Comparison of ENCODE assay signal across 1 cellular context in genomic region chr3:157088506-157089454, GRCh38.
A peak's percentile ranks its signal among the peaks of the same experiment; 100 is the strongest.
TF ChIP-seq lines count a peak whose summit lies in the region.

No MANE protein-coding gene starts in this region.

TF ChIP-seq in HepG2, 621 proteins besides CTCF, POLR2A, EP300 and RAD21 (continued from another document and continues in another):
- TF ChIP-seq ZHX1 (CRISPR knock-in tag; IDR thresholded peaks at IDR 0.05; ENCODE audit: low read depth) (peak; percentile 65), RFXANK (CRISPR knock-in tag; IDR thresholded peaks at IDR 0.05) (peak; percentile 47; the same call in 1 of the 2 replicates), DMAP1 (CRISPR knock-in tag; IDR thresholded peaks at IDR 0.05) (peak; percentile 93), ZNF280D (CRISPR knock-in tag; IDR thresholded peaks at IDR 0.05) (peak; percentile 38; the same call in 1 of the 2 replicates), ZNF674 (CRISPR knock-in tag; IDR thresholded peaks at IDR 0.05; ENCODE audit: low read depth) (no peak), ZNF556 (CRISPR knock-in tag; IDR thresholded peaks at IDR 0.05; ENCODE audit: borderline replicate concordance) (peak; percentile 37; the same call in 1 of the 2 replicates), MATR3 (CRISPR knock-in tag; IDR thresholded peaks at IDR 0.05) (no peak), HMG20B (CRISPR knock-in tag; conservative IDR thresholded peaks at IDR 0.05) (peak; percentile 46), MTA1 (CRISPR knock-in tag; IDR thresholded peaks at IDR 0.05; ENCODE audit: borderline replicate concordance) (peak; percentile 76; the same call in 1 of the 2 replicates), NCOA2 (CRISPR knock-in tag; IDR thresholded peaks at IDR 0.05) (peak; percentile 35; the same call in 1 of the 2 replicates), MIXL1 (CRISPR knock-in tag; IDR thresholded peaks at IDR 0.05) (peak; percentile 54; the same call in 1 of the 2 replicates), SMAD9 (CRISPR knock-in tag; IDR thresholded peaks at IDR 0.05) (no peak), E2F5 (CRISPR knock-in tag; conservative IDR thresholded peaks at IDR 0.05) (0 out of 2 replicates have a peak, but pooled peaks have one; percentile 18), ZNF264 (CRISPR knock-in tag; IDR thresholded peaks at IDR 0.05) (peak; percentile 66; the same call in 1 of the 2 replicates), ZMYM4 (CRISPR knock-in tag; IDR thresholded peaks at IDR 0.05) (peak; percentile 79), ZNF563 (CRISPR knock-in tag; IDR thresholded peaks at IDR 0.05) (peak; percentile 95), ZNF235 (CRISPR knock-in tag; IDR thresholded peaks at IDR 0.05; ENCODE audit: borderline replicate concordance) (peak; percentile 97), LBX2 (CRISPR knock-in tag; IDR thresholded peaks at IDR 0.05; ENCODE audit: borderline replicate concordance) (peak; percentile 89; the same call in 1 of the 2 replicates), ZNF547 (CRISPR knock-in tag; IDR thresholded peaks at IDR 0.05) (peak; percentile 96), HOXA5 (CRISPR knock-in tag; IDR thresholded peaks at IDR 0.05) (peak; percentile 69; the same call in 1 of the 2 replicates), ELF1 (CRISPR knock-in tag; IDR thresholded peaks at IDR 0.05) (peak; percentile 31; the same call in 1 of the 2 replicates), ESRRA (CRISPR knock-in tag; IDR thresholded peaks at IDR 0.05; ENCODE audit: low read depth) (peak; percentile 94), MAF1 (CRISPR knock-in tag; IDR thresholded peaks at IDR 0.05; ENCODE audit: borderline replicate concordance) (peak; percentile 79; the same call in 1 of the 2 replicates), MED1 (CRISPR knock-in tag; IDR thresholded peaks at IDR 0.05) (peak; percentile 68; the same call in 1 of the 2 replicates), ZNF317 (CRISPR knock-in tag; IDR thresholded peaks at IDR 0.05) (peak; percentile 89), SIX1 (CRISPR knock-in tag; IDR thresholded peaks at IDR 0.05; ENCODE audit: borderline replicate concordance) (no peak), MTA3 (CRISPR knock-in tag; IDR thresholded peaks at IDR 0.05) (no peak), HMGXB3 (CRISPR knock-in tag; IDR thresholded peaks at IDR 0.05; ENCODE audit: borderline replicate concordance) (peak; percentile 40), CREB1 (IDR thresholded peaks at IDR 0.05) (peak; percentile 17; the same call in 1 of the 2 replicates), CREB1 (CRISPR knock-in tag; IDR thresholded peaks at IDR 0.05) (peak; percentile 67), ZNF879 (CRISPR knock-in tag; IDR thresholded peaks at IDR 0.05) (peak; percentile 92), RCOR2 (CRISPR knock-in tag; IDR thresholded peaks at IDR 0.05) (no peak; the same call in 1 of the 2 replicates), SSRP1 (CRISPR knock-in tag; IDR thresholded peaks at IDR 0.05) (peak; percentile 67; the same call in 1 of the 2 replicates), ZNF274 (CRISPR knock-in tag; IDR thresholded peaks at IDR 0.05) (peak; percentile 99), ZNF580 (CRISPR knock-in tag; IDR thresholded peaks at IDR 0.05; ENCODE audit: borderline replicate concordance, low read depth) (peak; percentile 97; the same call in 1 of the 2 replicates), KAT7 (CRISPR knock-in tag; IDR thresholded peaks at IDR 0.05; ENCODE audit: borderline replicate concordance) (peak; percentile 61; the same call in 1 of the 2 replicates), ZNF605 (CRISPR knock-in tag; IDR thresholded peaks at IDR 0.05) (peak; percentile 86), FOXK1 (CRISPR knock-in tag; IDR thresholded peaks at IDR 0.05; ENCODE audit: borderline replicate concordance, low read depth) (peak; percentile 38; the same call in 1 of the 2 replicates), HNF1A (IDR thresholded peaks at IDR 0.05; ENCODE audit: low read depth) (no peak), HNF1A (CRISPR knock-in tag; IDR thresholded peaks at IDR 0.05; ENCODE audit: borderline replicate concordance) (0 out of 2 replicates have a peak, but pooled peaks have one; percentile 14), ZNF550 (CRISPR knock-in tag; IDR thresholded peaks at IDR 0.05; ENCODE audit: borderline replicate concordance) (no peak; the same call in 1 of the 2 replicates), MLLT10 (CRISPR knock-in tag; IDR thresholded peaks at IDR 0.05) (no peak), ZNF333 (CRISPR knock-in tag; IDR thresholded peaks at IDR 0.05; ENCODE audit: borderline replicate concordance) (peak; percentile 74; the same call in 1 of the 2 replicates), ZNF441 (CRISPR knock-in tag; IDR thresholded peaks at IDR 0.05; ENCODE audit: borderline replicate concordance) (peak; percentile 93), ZNF10 (CRISPR knock-in tag; IDR thresholded peaks at IDR 0.05; ENCODE audit: borderline replicate concordance, low read depth) (no peak), ZNF569 (CRISPR knock-in tag; IDR thresholded peaks at IDR 0.05; ENCODE audit: borderline replicate concordance) (peak; percentile 98; the same call in 1 of the 2 replicates)
